Comparison of ENCODE assay signal across 13 cellular contexts in the genomic region with DNA sequence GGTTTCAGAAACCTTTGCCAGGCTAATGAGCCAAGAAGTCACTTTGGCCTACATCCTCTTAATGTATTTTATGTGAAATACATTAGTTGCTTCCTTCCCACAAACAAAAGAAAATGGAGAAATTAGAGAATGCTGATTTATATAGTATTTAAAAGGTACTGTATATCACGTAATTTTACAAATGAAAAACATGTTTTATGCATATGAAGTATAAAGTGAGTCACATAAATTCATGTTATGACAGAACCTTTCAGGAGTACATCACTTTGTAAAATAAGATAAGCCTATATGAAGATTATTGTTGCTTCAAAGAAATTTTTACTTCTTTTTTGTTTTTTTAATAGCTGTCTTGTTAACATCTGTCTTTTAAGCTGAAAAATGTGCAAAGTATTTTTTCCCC. TPM values are rescaled to one million over a fixed set of nuclear protein-coding genes. Genes with fewer than 3 reads are reported as not detected.
A peak's percentile ranks its signal among the peaks of the same experiment; 100 is the strongest.
DNase-seq lines count a peak whose midpoint lies in the region; ATAC-seq and TF ChIP-seq lines count a peak whose summit lies in the region.
"Had no signal": no experiment of that assay in that cellular context is flagged by ENCODE, and none has a peak within 500 bp of the region (broad histone marks: within the 10 kb centered on the region; RNA-seq: fewer than 3 reads in every experiment).

No MANE protein-coding gene starts in this region.

- H3K36me3 ChIP-seq in RWPE2 (ENCODE audit: low read depth), result peaks cover 71% of the 10 kb centered on the region

- H3K27me3 Mint-ChIP-seq in activated CD8-positive, alpha-beta memory T cell treated with anti-CD3 and anti-CD28 coated beads, Interleukin-2, amount 10 ng/mL, durations not matched to agents 7 days and 5 days, result no peaks in the 10 kb centered on the region
- H3K27me3 Mint-ChIP-seq in stimulated activated memory B cell treated with anti-CD40 and anti-IgM and Interleukin-4, amounts not matched to agents 10 μg/mL and 1 μg/mL and 100 μg/mL, for 72 hours, result no peaks in the 10 kb centered on the region

- in situ Hi-C loops in GM13977 (cut with MboI; ENCODE audit: low pct_unique_long_range_greater_than_20kb, low sequenced_read_pairs, unreplicated experiment), result no loop called here

- peaks cover 47% of the 10 kb centered on the region for H3K36me3 Mint-ChIP-seq in activated CD8-positive, alpha-beta memory T cell treated with anti-CD3 and anti-CD28 coated beads, Interleukin-2, amount 10 ng/mL, durations not matched to agents 7 days and 5 days
- peaks cover 14% of the 10 kb centered on the region for H3K36me3 Mint-ChIP-seq in stimulated activated memory B cell treated with anti-CD40 and anti-IgM and Interleukin-4, amounts not matched to agents 10 μg/mL and 1 μg/mL and 100 μg/mL, for 72 hours

- CTCF ChIA-PET in activated CD8-positive, alpha-beta memory T cell treated with anti-CD3 and anti-CD28 coated beads, Interleukin-2, amount 10 ng/mL, durations not matched to agents 7 days and 5 days (lab: Charles Lee), result interaction anchor here (2.1 kb wide), 1 partner anchor 46 kb away, joined by 6 read pairs; no protein-coding TSS in a partner anchor

- DNase-seq in activated CD8-positive, alpha-beta memory T cell treated with anti-CD3 and anti-CD28 coated beads, Interleukin-2, amount 10 ng/mL, durations not matched to agents 7 days and 5 days, result no peak
- DNase-seq in activated CD8-positive, alpha-beta memory T cell treated with anti-CD3 and anti-CD28 coated beads, Interleukin-2, amount 50 U/mL, for 48 hours, result no peak
- DNase-seq in RWPE2 (ENCODE audit: low spot score) (no peak), epithelial cell of proximal tubule (ENCODE audit: low read depth) (no peak), GM13977 (ENCODE audit: low spot score) (no peak), NCI-H2227 treated with DMSO at 0.1 percent for 48 hours (lab: John Stamatoyannopoulos, UW) (no peak)
- DNase-seq: activated CD8-positive, alpha-beta memory T cell treated with anti-CD3 and anti-CD28 coated beads, Interleukin-2, amount 50 U/mL, for 4 hours; nucleus accumbens; stimulated activated CD4-positive, alpha-beta T cell treated with anti-CD3 and anti-CD28 coated beads, Interleukin-4, amount 100 ng/mL, for 4 hours; trophoblast cell had no signal

- TF ChIP-seq CTCF in RWPE2 (IDR thresholded peaks at IDR 0.05; ENCODE audit: poor library complexity, severe bottlenecking), result no peak
- no peak for TF ChIP-seq CTCF in epithelial cell of proximal tubule (conservative IDR thresholded peaks at IDR 0.05; ENCODE audit: low read depth, low read length)
- TF ChIP-seq CTCF in GM13977 (IDR thresholded peaks at IDR 0.05; ENCODE audit: extremely low read depth, insufficient read depth, missing control alignments), result no peak

- H3K4me1 Mint-ChIP-seq in activated CD8-positive, alpha-beta memory T cell treated with anti-CD3 and anti-CD28 coated beads, Interleukin-2, amount 10 ng/mL, durations not matched to agents 7 days and 5 days, result peaks cover 47% of the 10 kb centered on the region
- H3K4me1 Mint-ChIP-seq in stimulated activated memory B cell treated with anti-CD40 and anti-IgM and Interleukin-4, amounts not matched to agents 10 μg/mL and 1 μg/mL and 100 μg/mL, for 72 hours, result peaks cover 37% of the 10 kb centered on the region

- H3K27ac ChIP-seq in RWPE2 (ENCODE audit: poor library complexity, severe bottlenecking), result peak overlapping the region; percentile 90
- H3K27ac ChIP-seq: SJSA1 had no signal

- no peak overlapping the region for H3K4me3 ChIP-seq in RWPE2 (ENCODE audit: severe bottlenecking)
- H3K4me3 ChIP-seq in epithelial cell of proximal tubule (ENCODE audit: low read depth, low read length), result peak overlapping the region; percentile 79
- H3K4me3 ChIP-seq: SJSA1 had no signal

- no peaks in the 10 kb centered on the region for H3K9me3 ChIP-seq in RWPE2 (ENCODE audit: severe bottlenecking)
- H3K9me3 ChIP-seq: SJSA1 had no signal

- H3K9me3 Mint-ChIP-seq in activated CD8-positive, alpha-beta memory T cell treated with anti-CD3 and anti-CD28 coated beads, Interleukin-2, amount 10 ng/mL, durations not matched to agents 7 days and 5 days (ENCODE audit: low read depth), result no peaks in the 10 kb centered on the region
- no peaks in the 10 kb centered on the region for H3K9me3 Mint-ChIP-seq in stimulated activated memory B cell treated with anti-CD40 and anti-IgM and Interleukin-4, amounts not matched to agents 10 μg/mL and 1 μg/mL and 100 μg/mL, for 72 hours

- H3K27me3 ChIP-seq in RWPE2 (ENCODE audit: insufficient read depth, poor library complexity, severe bottlenecking), result no peaks in the 10 kb centered on the region
- H3K27me3 ChIP-seq: SJSA1 had no signal

- no peak for ATAC-seq in activated CD8-positive, alpha-beta memory T cell treated with anti-CD3 and anti-CD28 coated beads, Interleukin-2, amount 10 ng/mL, durations not matched to agents 7 days and 5 days
- ATAC-seq in RWPE2 (ENCODE audit: low read depth) (no peak), HG03097 (IDR thresholded peaks at IDR 0.05; ENCODE audit: low FRiP score, unreplicated experiment) (no peak)
- ATAC-seq in stimulated activated memory B cell treated with anti-CD40 and anti-IgM and Interleukin-4, amounts not matched to agents 10 μg/mL and 1 μg/mL and 100 μg/mL, for 72 hours, result no peak

- peak overlapping the region; percentile 89 for H3K4me3 Mint-ChIP-seq in activated CD8-positive, alpha-beta memory T cell treated with anti-CD3 and anti-CD28 coated beads, Interleukin-2, amount 10 ng/mL, durations not matched to agents 7 days and 5 days
- H3K4me3 Mint-ChIP-seq in stimulated activated memory B cell treated with anti-CD40 and anti-IgM and Interleukin-4, amounts not matched to agents 10 μg/mL and 1 μg/mL and 100 μg/mL, for 72 hours, result peak overlapping the region; percentile 54

- peaks cover 49% of the 10 kb centered on the region for H3K4me1 ChIP-seq in RWPE2 (ENCODE audit: insufficient read depth, poor library complexity, severe bottlenecking)
- H3K4me1 ChIP-seq: SJSA1 had no signal

- H3K27ac Mint-ChIP-seq in activated CD8-positive, alpha-beta memory T cell treated with anti-CD3 and anti-CD28 coated beads, Interleukin-2, amount 10 ng/mL, durations not matched to agents 7 days and 5 days, result peak overlapping the region; percentile 47
- no peak overlapping the region for H3K27ac Mint-ChIP-seq in stimulated activated memory B cell treated with anti-CD40 and anti-IgM and Interleukin-4, amounts not matched to agents 10 μg/mL and 1 μg/mL and 100 μg/mL, for 72 hours

RNA-seq across cellular contexts. Expression of a gene that starts 4.6 kb away (rescaled TPM):
- 100 to 1,000 TPM in 1 of 2 experiments, 10 to 100 TPM in 1; 87.5 to 106 TPM for total RNA-seq in activated CD8-positive, alpha-beta memory T cell treated with anti-CD3 and anti-CD28 coated beads, Interleukin-2, amount 10 ng/mL, durations not matched to agents 7 days and 5 days
- 34.9 and 45.7 TPM in 2 replicates for total RNA-seq in epithelial cell of proximal tubule
